1 cellular context compared by ENCODE assay signal in the genomic region with DNA sequence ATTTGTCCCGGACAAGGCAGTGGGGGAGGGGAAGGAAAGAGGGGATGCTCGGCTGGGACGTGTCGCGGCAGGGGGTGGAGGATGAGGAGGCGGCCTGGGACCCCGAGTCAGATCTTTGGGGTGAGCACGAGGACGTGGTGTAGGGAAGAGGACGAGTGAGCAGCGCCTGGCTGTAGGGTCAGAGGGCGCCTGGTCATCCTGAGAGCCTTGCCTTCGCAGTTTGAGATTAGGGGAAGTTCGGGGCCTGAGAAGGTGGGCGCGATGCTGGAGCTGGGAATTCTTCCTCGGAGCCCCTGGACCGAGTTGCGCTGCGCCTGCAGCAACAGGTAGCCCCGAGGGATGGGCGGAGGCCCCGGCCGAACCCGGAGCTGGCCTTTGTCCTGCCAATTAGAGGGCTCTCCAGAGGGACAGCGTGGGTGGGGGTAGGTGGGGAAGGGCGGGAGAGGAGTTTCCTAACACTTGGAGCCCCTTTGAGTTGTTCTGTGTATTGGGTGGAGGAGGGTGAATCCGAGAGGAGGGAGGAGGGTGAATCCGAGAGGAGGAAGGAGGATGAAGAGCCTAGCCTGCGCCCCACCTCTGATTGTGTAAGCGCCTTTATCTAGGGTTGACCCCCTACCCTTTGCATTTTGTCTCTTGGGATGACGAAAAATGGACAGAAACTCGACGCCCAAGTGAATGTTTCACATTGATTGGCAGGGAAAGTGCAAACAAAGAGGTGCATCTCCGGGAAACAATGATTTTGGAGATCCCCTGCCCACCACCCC.
TF ChIP-seq lines count a peak whose summit lies in the region.

No MANE protein-coding gene starts in this region.

TF ChIP-seq in H1, 55 proteins besides CTCF, POLR2A, EP300 and RAD21 (continued from another document):
- TF ChIP-seq JUND (IDR thresholded peaks at IDR 0.05; ENCODE audit: low read length), result no peak
- TF ChIP-seq, protein P1, sequence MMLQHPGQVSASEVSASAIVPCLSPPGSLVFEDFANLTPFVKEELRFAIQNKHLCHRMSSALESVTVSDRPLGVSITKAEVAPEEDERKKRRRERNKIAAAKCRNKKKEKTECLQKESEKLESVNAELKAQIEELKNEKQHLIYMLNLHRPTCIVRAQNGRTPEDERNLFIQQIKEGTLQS (IDR thresholded peaks at IDR 0.05; ENCODE audit: insufficient read depth, low read depth, low read length), result no peak
- TF ChIP-seq, protein P2, sequence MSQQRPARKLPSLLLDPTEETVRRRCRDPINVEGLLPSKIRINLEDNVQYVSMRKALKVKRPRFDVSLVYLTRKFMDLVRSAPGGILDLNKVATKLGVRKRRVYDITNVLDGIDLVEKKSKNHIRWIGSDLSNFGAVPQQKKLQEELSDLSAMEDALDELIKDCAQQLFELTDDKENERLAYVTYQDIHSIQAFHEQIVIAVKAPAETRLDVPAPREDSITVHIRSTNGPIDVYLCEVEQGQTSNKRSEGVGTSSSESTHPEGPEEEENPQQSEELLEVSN (IDR thresholded peaks at IDR 0.05), result peak; percentile 48; the same call in 1 of the 2 replicates
- no peak for TF ChIP-seq ZNF274 (IDR thresholded peaks at IDR 0.05; ENCODE audit: borderline replicate concordance, extremely low read depth, low read length)
- TF ChIP-seq, protein P3, sequence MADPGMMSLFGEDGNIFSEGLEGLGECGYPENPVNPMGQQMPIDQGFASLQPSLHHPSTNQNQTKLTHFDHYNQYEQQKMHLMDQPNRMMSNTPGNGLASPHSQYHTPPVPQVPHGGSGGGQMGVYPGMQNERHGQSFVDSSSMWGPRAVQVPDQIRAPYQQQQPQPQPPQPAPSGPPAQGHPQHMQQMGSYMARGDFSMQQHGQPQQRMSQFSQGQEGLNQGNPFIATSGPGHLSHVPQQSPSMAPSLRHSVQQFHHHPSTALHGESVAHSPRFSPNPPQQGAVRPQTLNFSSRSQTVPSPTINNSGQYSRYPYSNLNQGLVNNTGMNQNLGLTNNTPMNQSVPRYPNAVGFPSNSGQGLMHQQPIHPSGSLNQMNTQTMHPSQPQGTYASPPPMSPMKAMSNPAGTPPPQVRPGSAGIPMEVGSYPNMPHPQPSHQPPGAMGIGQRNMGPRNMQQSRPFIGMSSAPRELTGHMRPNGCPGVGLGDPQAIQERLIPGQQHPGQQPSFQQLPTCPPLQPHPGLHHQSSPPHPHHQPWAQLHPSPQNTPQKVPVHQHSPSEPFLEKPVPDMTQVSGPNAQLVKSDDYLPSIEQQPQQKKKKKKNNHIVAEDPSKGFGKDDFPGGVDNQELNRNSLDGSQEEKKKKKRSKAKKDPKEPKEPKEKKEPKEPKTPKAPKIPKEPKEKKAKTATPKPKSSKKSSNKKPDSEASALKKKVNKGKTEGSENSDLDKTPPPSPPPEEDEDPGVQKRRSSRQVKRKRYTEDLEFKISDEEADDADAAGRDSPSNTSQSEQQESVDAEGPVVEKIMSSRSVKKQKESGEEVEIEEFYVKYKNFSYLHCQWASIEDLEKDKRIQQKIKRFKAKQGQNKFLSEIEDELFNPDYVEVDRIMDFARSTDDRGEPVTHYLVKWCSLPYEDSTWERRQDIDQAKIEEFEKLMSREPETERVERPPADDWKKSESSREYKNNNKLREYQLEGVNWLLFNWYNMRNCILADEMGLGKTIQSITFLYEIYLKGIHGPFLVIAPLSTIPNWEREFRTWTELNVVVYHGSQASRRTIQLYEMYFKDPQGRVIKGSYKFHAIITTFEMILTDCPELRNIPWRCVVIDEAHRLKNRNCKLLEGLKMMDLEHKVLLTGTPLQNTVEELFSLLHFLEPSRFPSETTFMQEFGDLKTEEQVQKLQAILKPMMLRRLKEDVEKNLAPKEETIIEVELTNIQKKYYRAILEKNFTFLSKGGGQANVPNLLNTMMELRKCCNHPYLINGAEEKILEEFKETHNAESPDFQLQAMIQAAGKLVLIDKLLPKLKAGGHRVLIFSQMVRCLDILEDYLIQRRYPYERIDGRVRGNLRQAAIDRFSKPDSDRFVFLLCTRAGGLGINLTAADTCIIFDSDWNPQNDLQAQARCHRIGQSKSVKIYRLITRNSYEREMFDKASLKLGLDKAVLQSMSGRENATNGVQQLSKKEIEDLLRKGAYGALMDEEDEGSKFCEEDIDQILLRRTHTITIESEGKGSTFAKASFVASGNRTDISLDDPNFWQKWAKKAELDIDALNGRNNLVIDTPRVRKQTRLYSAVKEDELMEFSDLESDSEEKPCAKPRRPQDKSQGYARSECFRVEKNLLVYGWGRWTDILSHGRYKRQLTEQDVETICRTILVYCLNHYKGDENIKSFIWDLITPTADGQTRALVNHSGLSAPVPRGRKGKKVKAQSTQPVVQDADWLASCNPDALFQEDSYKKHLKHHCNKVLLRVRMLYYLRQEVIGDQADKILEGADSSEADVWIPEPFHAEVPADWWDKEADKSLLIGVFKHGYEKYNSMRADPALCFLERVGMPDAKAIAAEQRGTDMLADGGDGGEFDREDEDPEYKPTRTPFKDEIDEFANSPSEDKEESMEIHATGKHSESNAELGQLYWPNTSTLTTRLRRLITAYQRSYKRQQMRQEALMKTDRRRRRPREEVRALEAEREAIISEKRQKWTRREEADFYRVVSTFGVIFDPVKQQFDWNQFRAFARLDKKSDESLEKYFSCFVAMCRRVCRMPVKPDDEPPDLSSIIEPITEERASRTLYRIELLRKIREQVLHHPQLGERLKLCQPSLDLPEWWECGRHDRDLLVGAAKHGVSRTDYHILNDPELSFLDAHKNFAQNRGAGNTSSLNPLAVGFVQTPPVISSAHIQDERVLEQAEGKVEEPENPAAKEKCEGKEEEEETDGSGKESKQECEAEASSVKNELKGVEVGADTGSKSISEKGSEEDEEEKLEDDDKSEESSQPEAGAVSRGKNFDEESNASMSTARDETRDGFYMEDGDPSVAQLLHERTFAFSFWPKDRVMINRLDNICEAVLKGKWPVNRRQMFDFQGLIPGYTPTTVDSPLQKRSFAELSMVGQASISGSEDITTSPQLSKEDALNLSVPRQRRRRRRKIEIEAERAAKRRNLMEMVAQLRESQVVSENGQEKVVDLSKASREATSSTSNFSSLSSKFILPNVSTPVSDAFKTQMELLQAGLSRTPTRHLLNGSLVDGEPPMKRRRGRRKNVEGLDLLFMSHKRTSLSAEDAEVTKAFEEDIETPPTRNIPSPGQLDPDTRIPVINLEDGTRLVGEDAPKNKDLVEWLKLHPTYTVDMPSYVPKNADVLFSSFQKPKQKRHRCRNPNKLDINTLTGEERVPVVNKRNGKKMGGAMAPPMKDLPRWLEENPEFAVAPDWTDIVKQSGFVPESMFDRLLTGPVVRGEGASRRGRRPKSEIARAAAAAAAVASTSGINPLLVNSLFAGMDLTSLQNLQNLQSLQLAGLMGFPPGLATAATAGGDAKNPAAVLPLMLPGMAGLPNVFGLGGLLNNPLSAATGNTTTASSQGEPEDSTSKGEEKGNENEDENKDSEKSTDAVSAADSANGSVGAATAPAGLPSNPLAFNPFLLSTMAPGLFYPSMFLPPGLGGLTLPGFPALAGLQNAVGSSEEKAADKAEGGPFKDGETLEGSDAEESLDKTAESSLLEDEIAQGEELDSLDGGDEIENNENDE (IDR thresholded peaks at IDR 0.05; ENCODE audit: insufficient replicate concordance, low read length), result peak; percentile 21
- TF ChIP-seq BRCA1 (IDR thresholded peaks at IDR 0.05; ENCODE audit: low read depth, low read length), result no peak
- no peak for TF ChIP-seq NRF1 (IDR thresholded peaks at IDR 0.05; ENCODE audit: low read depth, low read length)
- no peak for TF ChIP-seq SP1 (IDR thresholded peaks at IDR 0.05; ENCODE audit: low read depth, low read length)
- TF ChIP-seq SIN3A (conservative IDR thresholded peaks at IDR 0.05 in 1 of 2, IDR thresholded peaks at IDR 0.05 in 1 of 2; ENCODE audit: low read depth in 1 of 2, low read length in 2 of 2), result no peak
- TF ChIP-seq, protein P4, sequence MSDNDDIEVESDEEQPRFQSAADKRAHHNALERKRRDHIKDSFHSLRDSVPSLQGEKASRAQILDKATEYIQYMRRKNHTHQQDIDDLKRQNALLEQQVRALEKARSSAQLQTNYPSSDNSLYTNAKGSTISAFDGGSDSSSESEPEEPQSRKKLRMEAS (IDR thresholded peaks at IDR 0.05), result peak; percentile 59
- peak; percentile 13 for TF ChIP-seq KDM1A (IDR thresholded peaks at IDR 0.05; ENCODE audit: borderline replicate concordance, low read length)
- peak; percentile 86 for TF ChIP-seq CEBPB (IDR thresholded peaks at IDR 0.05; ENCODE audit: low read depth, low read length)
- no peak for TF ChIP-seq GTF2F1 (IDR thresholded peaks at IDR 0.05; ENCODE audit: borderline replicate concordance, low read depth, low read length)
- TF ChIP-seq SUZ12 (IDR thresholded peaks at IDR 0.05; ENCODE audit: low read length), result no peak
- TF ChIP-seq RXRA (IDR thresholded peaks at IDR 0.05; ENCODE audit: insufficient read depth, low read depth, low read length), result no peak
- TF ChIP-seq, protein P5, sequence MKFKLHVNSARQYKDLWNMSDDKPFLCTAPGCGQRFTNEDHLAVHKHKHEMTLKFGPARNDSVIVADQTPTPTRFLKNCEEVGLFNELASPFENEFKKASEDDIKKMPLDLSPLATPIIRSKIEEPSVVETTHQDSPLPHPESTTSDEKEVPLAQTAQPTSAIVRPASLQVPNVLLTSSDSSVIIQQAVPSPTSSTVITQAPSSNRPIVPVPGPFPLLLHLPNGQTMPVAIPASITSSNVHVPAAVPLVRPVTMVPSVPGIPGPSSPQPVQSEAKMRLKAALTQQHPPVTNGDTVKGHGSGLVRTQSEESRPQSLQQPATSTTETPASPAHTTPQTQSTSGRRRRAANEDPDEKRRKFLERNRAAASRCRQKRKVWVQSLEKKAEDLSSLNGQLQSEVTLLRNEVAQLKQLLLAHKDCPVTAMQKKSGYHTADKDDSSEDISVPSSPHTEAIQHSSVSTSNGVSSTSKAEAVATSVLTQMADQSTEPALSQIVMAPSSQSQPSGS (IDR thresholded peaks at IDR 0.05; ENCODE audit: low read length), result no peak
- TF ChIP-seq POLR2AphosphoS5 (IDR thresholded peaks at IDR 0.05; ENCODE audit: low read depth, low read length), result no peak
- peak; percentile 65 for TF ChIP-seq EGR1 (IDR thresholded peaks at IDR 0.05; ENCODE audit: borderline replicate concordance, low read depth, low read length)
- TF ChIP-seq SIRT6 (IDR thresholded peaks at IDR 0.05; ENCODE audit: low read length), result no peak
- TF ChIP-seq YY1 (IDR thresholded peaks at IDR 0.05; ENCODE audit: low read depth, low read length), result no peak
- no peak for TF ChIP-seq SP4 (IDR thresholded peaks at IDR 0.05; ENCODE audit: low read length)
- no peak for TF ChIP-seq POU5F1 (IDR thresholded peaks at IDR 0.05; ENCODE audit: low read depth, low read length)
- no peak for TF ChIP-seq EZH2 (IDR thresholded peaks at IDR 0.05; ENCODE audit: low read depth, low read length, severe bottlenecking)
- TF ChIP-seq KDM4A (IDR thresholded peaks at IDR 0.05; ENCODE audit: low read depth, low read length, severe bottlenecking), result peak; percentile 27
- peak; percentile 2 for TF ChIP-seq RNF2 (IDR thresholded peaks at IDR 0.05; ENCODE audit: borderline replicate concordance, low read depth, low read length, missing control alignments, poor library complexity, severe bottlenecking)
- TF ChIP-seq HDAC6 (IDR thresholded peaks at IDR 0.05; ENCODE audit: low read depth, low read length), result no peak
- no peak for TF ChIP-seq FOSL1 (IDR thresholded peaks at IDR 0.05; ENCODE audit: insufficient read depth, low read depth, low read length)
- no peak for TF ChIP-seq CBX5 (IDR thresholded peaks at IDR 0.05; ENCODE audit: low read depth, low read length)
- no peak for TF ChIP-seq TAF7 (optimal IDR thresholded peaks at IDR 0.05; ENCODE audit: borderline replicate concordance, low read depth, low read length)
- no peak for TF ChIP-seq TAF1 (IDR thresholded peaks at IDR 0.05; ENCODE audit: low read depth, low read length)
- TF ChIP-seq TEAD4 (IDR thresholded peaks at IDR 0.05; ENCODE audit: low read depth, low read length), result no peak
- no peak for TF ChIP-seq TCF12 (IDR thresholded peaks at IDR 0.05; ENCODE audit: low read depth, low read length)
- no peak for TF ChIP-seq RFX5 (IDR thresholded peaks at IDR 0.05; ENCODE audit: borderline replicate concordance, low read depth, low read length)
- TF ChIP-seq CHD1 (IDR thresholded peaks at IDR 0.05; ENCODE audit: low read depth, low read length), result no peak
- TF ChIP-seq CTBP2 (IDR thresholded peaks at IDR 0.05; ENCODE audit: borderline replicate concordance, insufficient read depth, insufficient read length, low read length), result no peak
- TF ChIP-seq HDAC2 (IDR thresholded peaks at IDR 0.05; ENCODE audit: borderline replicate concordance in 1 of 2, low read depth in 2 of 2, low read length in 2 of 2), result no peak
- no peak for TF ChIP-seq NANOG (IDR thresholded peaks at IDR 0.05; ENCODE audit: insufficient read depth, low read depth, low read length, poor library complexity, severe bottlenecking)
- no peak for TF ChIP-seq BCL11A (IDR thresholded peaks at IDR 0.05; ENCODE audit: low read depth in 2 of 2, low read length in 2 of 2)
- TF ChIP-seq, protein P6, sequence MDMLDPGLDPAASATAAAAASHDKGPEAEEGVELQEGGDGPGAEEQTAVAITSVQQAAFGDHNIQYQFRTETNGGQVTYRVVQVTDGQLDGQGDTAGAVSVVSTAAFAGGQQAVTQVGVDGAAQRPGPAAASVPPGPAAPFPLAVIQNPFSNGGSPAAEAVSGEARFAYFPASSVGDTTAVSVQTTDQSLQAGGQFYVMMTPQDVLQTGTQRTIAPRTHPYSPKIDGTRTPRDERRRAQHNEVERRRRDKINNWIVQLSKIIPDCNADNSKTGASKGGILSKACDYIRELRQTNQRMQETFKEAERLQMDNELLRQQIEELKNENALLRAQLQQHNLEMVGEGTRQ (IDR thresholded peaks at IDR 0.05; ENCODE audit: low read length), result no peak
- no peak for TF ChIP-seq MAFK (IDR thresholded peaks at IDR 0.05; ENCODE audit: low read depth, low read length)
- TF ChIP-seq CHD2 (IDR thresholded peaks at IDR 0.05; ENCODE audit: low read length), result no peak
- no peak for TF ChIP-seq SP2 (IDR thresholded peaks at IDR 0.05; ENCODE audit: low read length)
- TF ChIP-seq KDM5A (IDR thresholded peaks at IDR 0.05; ENCODE audit: low read length), result no peak
- no peak for TF ChIP-seq SRF (IDR thresholded peaks at IDR 0.05; ENCODE audit: low read depth, low read length)
- no peak for TF ChIP-seq SAP30 (IDR thresholded peaks at IDR 0.05; ENCODE audit: insufficient read depth, insufficient replicate concordance, low read length)
- TF ChIP-seq CREB1 (IDR thresholded peaks at IDR 0.05), result 0 out of 2 replicates have a peak, but pooled peaks have one; percentile 32
- TF ChIP-seq RBBP5 (IDR thresholded peaks at IDR 0.05; ENCODE audit: borderline replicate concordance, low read depth, low read length), result 0 out of 2 replicates have a peak, but pooled peaks have one; percentile 55
- TF ChIP-seq TBP (IDR thresholded peaks at IDR 0.05; ENCODE audit: low read depth, low read length), result peak; percentile 35
